1 cellular context compared by ENCODE assay signal in the genomic region with DNA sequence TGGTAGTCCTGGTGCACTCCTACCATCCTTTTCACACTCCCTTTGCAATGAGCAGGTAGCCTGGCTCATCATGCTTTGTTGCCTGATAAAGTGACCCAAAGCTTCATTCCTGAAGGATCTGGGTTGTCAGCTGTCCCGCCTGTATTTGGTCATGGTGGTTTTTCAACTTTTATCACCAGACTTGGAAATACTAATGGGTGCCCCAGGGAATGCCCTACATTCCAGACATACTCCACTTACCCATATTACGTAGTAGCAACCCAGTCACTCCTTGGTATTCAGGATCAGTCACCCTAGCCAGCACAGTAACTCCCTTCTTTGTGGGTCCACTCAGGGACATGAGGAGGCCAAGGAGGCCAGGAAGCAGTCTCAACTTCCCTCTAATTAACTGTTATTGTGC.
TF ChIP-seq lines count a peak whose summit lies in the region.

No MANE protein-coding gene starts in this region.

TF ChIP-seq in HepG2, 621 proteins besides CTCF, POLR2A, EP300 and RAD21 (continued from another document):
- TF ChIP-seq, protein P1, sequence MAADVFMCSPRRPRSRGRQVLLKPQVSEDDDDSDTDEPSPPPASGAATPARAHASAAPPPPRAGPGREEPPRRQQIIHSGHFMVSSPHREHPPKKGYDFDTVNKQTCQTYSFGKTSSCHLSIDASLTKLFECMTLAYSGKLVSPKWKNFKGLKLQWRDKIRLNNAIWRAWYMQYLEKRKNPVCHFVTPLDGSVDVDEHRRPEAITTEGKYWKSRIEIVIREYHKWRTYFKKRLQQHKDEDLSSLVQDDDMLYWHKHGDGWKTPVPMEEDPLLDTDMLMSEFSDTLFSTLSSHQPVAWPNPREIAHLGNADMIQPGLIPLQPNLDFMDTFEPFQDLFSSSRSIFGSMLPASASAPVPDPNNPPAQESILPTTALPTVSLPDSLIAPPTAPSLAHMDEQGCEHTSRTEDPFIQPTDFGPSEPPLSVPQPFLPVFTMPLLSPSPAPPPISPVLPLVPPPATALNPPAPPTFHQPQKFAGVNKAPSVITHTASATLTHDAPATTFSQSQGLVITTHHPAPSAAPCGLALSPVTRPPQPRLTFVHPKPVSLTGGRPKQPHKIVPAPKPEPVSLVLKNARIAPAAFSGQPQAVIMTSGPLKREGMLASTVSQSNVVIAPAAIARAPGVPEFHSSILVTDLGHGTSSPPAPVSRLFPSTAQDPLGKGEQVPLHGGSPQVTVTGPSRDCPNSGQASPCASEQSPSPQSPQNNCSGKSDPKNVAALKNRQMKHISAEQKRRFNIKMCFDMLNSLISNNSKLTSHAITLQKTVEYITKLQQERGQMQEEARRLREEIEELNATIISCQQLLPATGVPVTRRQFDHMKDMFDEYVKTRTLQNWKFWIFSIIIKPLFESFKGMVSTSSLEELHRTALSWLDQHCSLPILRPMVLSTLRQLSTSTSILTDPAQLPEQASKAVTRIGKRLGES (CRISPR knock-in tag; IDR thresholded peaks at IDR 0.05; ENCODE audit: borderline replicate concordance), result no peak
- TF ChIP-seq, protein P2, sequence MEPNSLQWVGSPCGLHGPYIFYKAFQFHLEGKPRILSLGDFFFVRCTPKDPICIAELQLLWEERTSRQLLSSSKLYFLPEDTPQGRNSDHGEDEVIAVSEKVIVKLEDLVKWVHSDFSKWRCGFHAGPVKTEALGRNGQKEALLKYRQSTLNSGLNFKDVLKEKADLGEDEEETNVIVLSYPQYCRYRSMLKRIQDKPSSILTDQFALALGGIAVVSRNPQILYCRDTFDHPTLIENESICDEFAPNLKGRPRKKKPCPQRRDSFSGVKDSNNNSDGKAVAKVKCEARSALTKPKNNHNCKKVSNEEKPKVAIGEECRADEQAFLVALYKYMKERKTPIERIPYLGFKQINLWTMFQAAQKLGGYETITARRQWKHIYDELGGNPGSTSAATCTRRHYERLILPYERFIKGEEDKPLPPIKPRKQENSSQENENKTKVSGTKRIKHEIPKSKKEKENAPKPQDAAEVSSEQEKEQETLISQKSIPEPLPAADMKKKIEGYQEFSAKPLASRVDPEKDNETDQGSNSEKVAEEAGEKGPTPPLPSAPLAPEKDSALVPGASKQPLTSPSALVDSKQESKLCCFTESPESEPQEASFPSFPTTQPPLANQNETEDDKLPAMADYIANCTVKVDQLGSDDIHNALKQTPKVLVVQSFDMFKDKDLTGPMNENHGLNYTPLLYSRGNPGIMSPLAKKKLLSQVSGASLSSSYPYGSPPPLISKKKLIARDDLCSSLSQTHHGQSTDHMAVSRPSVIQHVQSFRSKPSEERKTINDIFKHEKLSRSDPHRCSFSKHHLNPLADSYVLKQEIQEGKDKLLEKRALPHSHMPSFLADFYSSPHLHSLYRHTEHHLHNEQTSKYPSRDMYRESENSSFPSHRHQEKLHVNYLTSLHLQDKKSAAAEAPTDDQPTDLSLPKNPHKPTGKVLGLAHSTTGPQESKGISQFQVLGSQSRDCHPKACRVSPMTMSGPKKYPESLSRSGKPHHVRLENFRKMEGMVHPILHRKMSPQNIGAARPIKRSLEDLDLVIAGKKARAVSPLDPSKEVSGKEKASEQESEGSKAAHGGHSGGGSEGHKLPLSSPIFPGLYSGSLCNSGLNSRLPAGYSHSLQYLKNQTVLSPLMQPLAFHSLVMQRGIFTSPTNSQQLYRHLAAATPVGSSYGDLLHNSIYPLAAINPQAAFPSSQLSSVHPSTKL (CRISPR knock-in tag; IDR thresholded peaks at IDR 0.05), result no peak
- TF ChIP-seq ZNF264 (CRISPR knock-in tag; IDR thresholded peaks at IDR 0.05), result no peak
- TF ChIP-seq RBAK (CRISPR knock-in tag; IDR thresholded peaks at IDR 0.05), result no peak
- TF ChIP-seq HCFC1 (IDR thresholded peaks at IDR 0.05; ENCODE audit: low read depth, low read length), result no peak
- TF ChIP-seq, protein P3, sequence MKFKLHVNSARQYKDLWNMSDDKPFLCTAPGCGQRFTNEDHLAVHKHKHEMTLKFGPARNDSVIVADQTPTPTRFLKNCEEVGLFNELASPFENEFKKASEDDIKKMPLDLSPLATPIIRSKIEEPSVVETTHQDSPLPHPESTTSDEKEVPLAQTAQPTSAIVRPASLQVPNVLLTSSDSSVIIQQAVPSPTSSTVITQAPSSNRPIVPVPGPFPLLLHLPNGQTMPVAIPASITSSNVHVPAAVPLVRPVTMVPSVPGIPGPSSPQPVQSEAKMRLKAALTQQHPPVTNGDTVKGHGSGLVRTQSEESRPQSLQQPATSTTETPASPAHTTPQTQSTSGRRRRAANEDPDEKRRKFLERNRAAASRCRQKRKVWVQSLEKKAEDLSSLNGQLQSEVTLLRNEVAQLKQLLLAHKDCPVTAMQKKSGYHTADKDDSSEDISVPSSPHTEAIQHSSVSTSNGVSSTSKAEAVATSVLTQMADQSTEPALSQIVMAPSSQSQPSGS (CRISPR knock-in tag; IDR thresholded peaks at IDR 0.05), result no peak
- TF ChIP-seq, protein P4, sequence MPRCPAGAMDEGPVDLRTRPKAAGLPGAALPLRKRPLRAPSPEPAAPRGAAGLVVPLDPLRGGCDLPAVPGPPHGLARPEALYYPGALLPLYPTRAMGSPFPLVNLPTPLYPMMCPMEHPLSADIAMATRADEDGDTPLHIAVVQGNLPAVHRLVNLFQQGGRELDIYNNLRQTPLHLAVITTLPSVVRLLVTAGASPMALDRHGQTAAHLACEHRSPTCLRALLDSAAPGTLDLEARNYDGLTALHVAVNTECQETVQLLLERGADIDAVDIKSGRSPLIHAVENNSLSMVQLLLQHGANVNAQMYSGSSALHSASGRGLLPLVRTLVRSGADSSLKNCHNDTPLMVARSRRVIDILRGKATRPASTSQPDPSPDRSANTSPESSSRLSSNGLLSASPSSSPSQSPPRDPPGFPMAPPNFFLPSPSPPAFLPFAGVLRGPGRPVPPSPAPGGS (CRISPR knock-in tag; IDR thresholded peaks at IDR 0.05), result no peak
- TF ChIP-seq TAF1 (CRISPR knock-in tag; IDR thresholded peaks at IDR 0.05), result no peak
